Comparison of ENCODE assay signal across 8 cellular contexts in genomic region chr20:36862857-36863668, GRCh38. TPM values are rescaled to one million over a fixed set of nuclear protein-coding genes. Genes with fewer than 3 reads are reported as not detected.
DNase-seq lines count a peak whose midpoint lies in the region; ATAC-seq and TF ChIP-seq lines count a peak whose summit lies in the region.

No MANE protein-coding gene starts in this region.

- peaks cover 29% of the 10 kb centered on the region for H3K4me1 ChIP-seq in adipocyte (ENCODE audit: control insufficient read depth, insufficient read depth, low read length)

- H3K9ac ChIP-seq in adipocyte (ENCODE audit: low read length) = peak overlapping the region; percentile 86

- H3K27me3 Mint-ChIP-seq in activated CD8-positive, alpha-beta memory T cell treated with anti-CD3 and anti-CD28 coated beads, Interleukin-2, amount 10 ng/mL, durations not matched to agents 7 days and 5 days = peaks cover 25% of the 10 kb centered on the region

- CTCF ChIA-PET in activated CD8-positive, alpha-beta memory T cell treated with anti-CD3 and anti-CD28 coated beads, Interleukin-2, amount 10 ng/mL, durations not matched to agents 7 days and 5 days (lab: Charles Lee) = interaction anchor here (0.6 to 3.2 kb wide), 28 partner anchors 8 to 310 kb away, joined by 3 to 19 read pairs (median 4); partner anchors contain the start of genes DSN1 and NDRG3
- CTCF ChIA-PET in GM10248 (lab: Yijun Ruan, JAX) = interaction anchor here (0.6 to 6.6 kb wide), 24 partner anchors 9 to 371 kb away, joined by 3 to 52 read pairs (median 5); partner anchors contain the start of genes DSN1, NDRG3 and RAB5IF

- no peaks in the 10 kb centered on the region for H3K36me3 ChIP-seq in adipocyte (ENCODE audit: control insufficient read depth, insufficient read depth, low read length, severe bottlenecking)

- intact Hi-C loops in lower leg skin (cut with DNase I; ENCODE audit: low total_unique reads) = no loop called here

- POLR2A ChIA-PET in GM10248 (lab: Yijun Ruan, JAX) = no interaction called here

- no peak for DNase-seq in activated CD8-positive, alpha-beta memory T cell treated with anti-CD3 and anti-CD28 coated beads, Interleukin-2, amount 10 ng/mL, durations not matched to agents 7 days and 5 days
- no peak for DNase-seq in activated CD8-positive, alpha-beta memory T cell treated with anti-CD3 and anti-CD28 coated beads, Interleukin-2, amount 50 U/mL, for 48 hours
- DNase-seq in adipocyte (ENCODE audit: low read depth) = peak; percentile 58
- DNase-seq in lower leg skin (ENCODE audit: low spot score in 2 of 2) = no peak
- no peak for DNase-seq in AG20443 (ENCODE audit: low spot score)
- no peak for DNase-seq in GM10248 (ENCODE audit: extremely low spot score)
- DNase-seq in stimulated activated CD4-positive, alpha-beta T cell treated with anti-CD3 and anti-CD28 coated beads, Interleukin-1b, Interleukin-23, amount 100 ng/mL, for 48 hours = no peak

- ATAC-seq in activated CD8-positive, alpha-beta memory T cell treated with anti-CD3 and anti-CD28 coated beads, Interleukin-2, amount 10 ng/mL, durations not matched to agents 7 days and 5 days = peak; percentile 65
- ATAC-seq in HG02981 (IDR thresholded peaks at IDR 0.05; ENCODE audit: unreplicated experiment) = peak; percentile 42

- no peak for TF ChIP-seq POLR2A in lower leg skin (IDR thresholded peaks at IDR 0.05)

- TF ChIP-seq CTCF in lower leg skin (IDR thresholded peaks at IDR 0.05) = no peak
- no peak for TF ChIP-seq CTCF in GM10248 (IDR thresholded peaks at IDR 0.05; ENCODE audit: control extremely low read depth, extremely low read depth, low read depth, missing control alignments)

- H3K36me3 Mint-ChIP-seq in activated CD8-positive, alpha-beta memory T cell treated with anti-CD3 and anti-CD28 coated beads, Interleukin-2, amount 10 ng/mL, durations not matched to agents 7 days and 5 days = no peaks in the 10 kb centered on the region

- H3K4me3 Mint-ChIP-seq in activated CD8-positive, alpha-beta memory T cell treated with anti-CD3 and anti-CD28 coated beads, Interleukin-2, amount 10 ng/mL, durations not matched to agents 7 days and 5 days = no peak overlapping the region

- H3K9me3 ChIP-seq in adipocyte (ENCODE audit: control insufficient read depth, low read length) = no peaks in the 10 kb centered on the region

- H3K9me3 Mint-ChIP-seq in activated CD8-positive, alpha-beta memory T cell treated with anti-CD3 and anti-CD28 coated beads, Interleukin-2, amount 10 ng/mL, durations not matched to agents 7 days and 5 days (ENCODE audit: low read depth) = no peaks in the 10 kb centered on the region

- H3K27me3 ChIP-seq in adipocyte (replicated peaks; ENCODE audit: control insufficient read depth, insufficient read depth, low read length) = no peaks in the 10 kb centered on the region

- WGBS in lower leg skin, 2 donors = 1% methylated on average over 73 of the region's 129 CpGs; no CpG with 5 or more reads in 1 of the 2 donors

- peaks cover 6% of the 10 kb centered on the region for H3K4me1 Mint-ChIP-seq in activated CD8-positive, alpha-beta memory T cell treated with anti-CD3 and anti-CD28 coated beads, Interleukin-2, amount 10 ng/mL, durations not matched to agents 7 days and 5 days

- H3K27ac Mint-ChIP-seq in activated CD8-positive, alpha-beta memory T cell treated with anti-CD3 and anti-CD28 coated beads, Interleukin-2, amount 10 ng/mL, durations not matched to agents 7 days and 5 days = no peak overlapping the region

- H3K4me3 ChIP-seq in adipocyte (ENCODE audit: low read length) = peak overlapping the region; percentile 80
- peak overlapping the region; percentile 44 for H3K4me3 ChIP-seq in lower leg skin (ENCODE audit: low read depth, poor library complexity, severe bottlenecking)

RNA-seq across cellular contexts. Expression of gene TLDC2, which starts 12.9 kb away (rescaled TPM):
- total RNA-seq in activated CD8-positive, alpha-beta memory T cell treated with anti-CD3 and anti-CD28 coated beads, Interleukin-2, amount 10 ng/mL, durations not matched to agents 7 days and 5 days = not detected
- total RNA-seq in lower leg skin = under 1 TPM in 2 of 4 donors, not detected in 2; 0.42 to 0.58 TPM
